Comparison of ENCODE assay signal across 28 cellular contexts in genomic region chr3:75687323-75687722, GRCh38. TPM values are rescaled to one million over a fixed set of nuclear protein-coding genes. Genes with fewer than 3 reads are reported as not detected.
DNase-seq lines count a peak whose midpoint lies in the region; ATAC-seq, FAIRE-seq and TF ChIP-seq lines count a peak whose summit lies in the region.
"Had no signal": no experiment of that assay in that cellular context is flagged by ENCODE, and none has a peak within 500 bp of the region (broad histone marks: within the 10 kb centered on the region; RNA-seq: fewer than 3 reads in every experiment).

No MANE protein-coding gene starts in this region.

- no peak overlapping the region for H4K5ac ChIP-seq in H1 (ENCODE audit: insufficient read length, low read depth, low read length)

- DNase-seq in ELF-1 (ENCODE audit: low read depth, low spot score) (peak; percentile 14), SK-MEL-5 (ENCODE audit: low read depth, low spot score) (peak; percentile 18), H1 (ENCODE audit: low read depth in 1 of 2, low spot score in 2 of 2) (peak in 1 of 2 experiments; percentile 62), iPS-NIHi11 (ENCODE audit: low spot score) (peak; percentile 29), NCI-H2107 (lab: John Stamatoyannopoulos, UW) (no peak), NCI-H345 treated with DMSO at 0.1 percent for 48 hours (lab: John Stamatoyannopoulos, UW; ENCODE audit: unreplicated experiment) (no peak), NCI-H2196 (lab: John Stamatoyannopoulos, UW; ENCODE audit: unreplicated experiment) (no peak)
- DNase-seq: ACHN; AML-193; BE2C; CD4-positive, alpha-beta T cell; CD8-positive, alpha-beta memory T cell; DMS 273 treated with DMSO at 0.1 percent for 48 hours; DMS79; EL; GF-D8; GM23248; HCEC 1CT had no signal

- H3K18ac ChIP-seq in H1 (ENCODE audit: extremely low read depth, low read length), result no peak overlapping the region

- H4K20me1 ChIP-seq in H1 (replicated peaks in 1 of 2; ENCODE audit: control insufficient read depth in 1 of 2, insufficient read depth in 2 of 2, low read length in 2 of 2), result no peaks in the 10 kb centered on the region
- H4K20me1 ChIP-seq: BLaER1 treated with 17β-estradiol and CSF1 and Interleukin-3, amounts not matched to agents 10 nM and 100 nM had no signal

- H4K91ac ChIP-seq in H1 (replicated peaks; ENCODE audit: insufficient read length, low read length), result no peak overlapping the region

- no peak overlapping the region for H2AK5ac ChIP-seq in H1 (ENCODE audit: low read depth, low read length)

- no peak overlapping the region for H3K4ac ChIP-seq in H1 (replicated peaks; ENCODE audit: insufficient read length, low read depth, low read length)

- in situ Hi-C loops in SK-MEL-5 (cut with HindIII; ENCODE audit: low pct_unique_long_range_greater_than_20kb, low sequenced_read_pairs), result no loop called here

- POLR2A ChIA-PET in H1 (lab: Charles Lee; ENCODE audit: partially characterized antibody), result no interaction called here

- WGBS in H1 (ENCODE audit: extremely low coverage in 1 of 2, insufficient coverage in 1 of 2, insufficient read length in 1 of 2, insufficient replicate concordance in 2 of 2, low coverage in 1 of 2, low lambda C conversion rate in 2 of 2, missing lambda C conversion rate in 1 of 2), 2 experiments, result 88% methylated on average over 9 of the region's 9 CpGs; no CpG with 5 or more reads in 1 of the 2 experiments

- no peak overlapping the region for H3K4me3 ChIP-seq in H1 (ENCODE audit: extremely low read depth in 1 of 4, insufficient read depth in 2 of 4, low read depth in 3 of 4, low read length in 4 of 4)
- H3K4me3 ChIP-seq: A549; BLaER1 treated with 17β-estradiol and CSF1 and Interleukin-3, amounts not matched to agents 10 nM and 100 nM; GM23248 had no signal

- no peak overlapping the region for H3K23ac ChIP-seq in H1 (ENCODE audit: insufficient read length)

- no peaks in the 10 kb centered on the region for H3K4me1 ChIP-seq in H1 (replicated peaks in 1 of 4; ENCODE audit: control insufficient read depth in 3 of 4, insufficient read depth in 4 of 4, low read length in 3 of 4)
- H3K4me1 ChIP-seq: A549, BE2C had no signal

- no peaks in the 10 kb centered on the region for H3K36me3 ChIP-seq in H1 (ENCODE audit: control insufficient read depth in 2 of 4, insufficient read depth in 4 of 4, low read length in 3 of 4)
- H3K36me3 ChIP-seq: BE2C had no signal

- H3K4me2 ChIP-seq in H1 (ENCODE audit: insufficient read depth in 1 of 2, low read depth in 2 of 2, low read length in 2 of 2), result no peak overlapping the region
- H3K4me2 ChIP-seq: A549 had no signal

- H2BK120ac ChIP-seq in H1 (replicated peaks; ENCODE audit: low read depth, low read length), result no peak overlapping the region

- no peak overlapping the region for H3K27ac ChIP-seq in H1 (ENCODE audit: low read depth, low read length)
- H3K27ac ChIP-seq: 22Rv1; A549; BLaER1 treated with 17β-estradiol and CSF1 and Interleukin-3, amounts not matched to agents 10 nM and 100 nM; GM23248 had no signal

- TF ChIP-seq EP300 in H1 (IDR thresholded peaks at IDR 0.05; ENCODE audit: borderline replicate concordance in 1 of 2, low read depth in 2 of 2, low read length in 2 of 2), result no peak

- CTCF ChIA-PET in H1 (lab: Charles Lee; ENCODE audit: partially characterized antibody), result interaction anchor here (0.9 to 2.1 kb wide), 7 partner anchors 10 to 119 kb away, joined by 3 to 11 read pairs (median 4); no protein-coding TSS in a partner anchor

- H3K14ac ChIP-seq in H1 (ENCODE audit: insufficient read length), result no peak overlapping the region

- no peak overlapping the region for H2BK5ac ChIP-seq in H1 (ENCODE audit: low read depth, low read length)

- no peak overlapping the region for H2BK15ac ChIP-seq in H1 (ENCODE audit: low read length)

- no peak overlapping the region for H2BK12ac ChIP-seq in H1 (ENCODE audit: low read depth, low read length)

- H2AFZ ChIP-seq in H1 (ENCODE audit: low read length), result no peak overlapping the region
- H2AFZ ChIP-seq: GM23248 had no signal

- peaks cover 2% of the 10 kb centered on the region; the same call in 1 of the 2 replicates for H3K23me2 ChIP-seq in H1 (ENCODE audit: low read depth, low read length)

- no peak overlapping the region for H3K9ac ChIP-seq in H1 (replicated peaks in 1 of 4; ENCODE audit: extremely low read depth in 1 of 4, low read depth in 3 of 4, low read length in 3 of 4)
- H3K9ac ChIP-seq: BLaER1 treated with 17β-estradiol and CSF1 and Interleukin-3, amounts not matched to agents 10 nM and 100 nM; GM23248 had no signal

- peaks cover 2% of the 10 kb centered on the region in 2 experiments; a peak in 1 of 4 replicates for H3K9me3 ChIP-seq in H1 (ENCODE audit: insufficient read depth in 2 of 2, low read depth in 1 of 2, low read length in 1 of 2)
- H3K9me3 ChIP-seq: BE2C had no signal

- no peak overlapping the region for H4K8ac ChIP-seq in H1 (ENCODE audit: extremely low read depth, insufficient read depth, low read length)

- no peak for ATAC-seq in GM18511 (IDR thresholded peaks at IDR 0.05; ENCODE audit: unreplicated experiment)
- ATAC-seq: A549 had no signal

- FAIRE-seq in H1 (lab: Jason Lieb, UNC), result no peak
- FAIRE-seq: A549, D721Med, GM12891, GM19239, H54 had no signal

- H3K27me3 ChIP-seq in H1 (replicated peaks in 1 of 4; ENCODE audit: control insufficient read depth in 3 of 4, extremely low read depth in 1 of 4, insufficient read depth in 3 of 4, low read length in 3 of 4), result no peaks in the 10 kb centered on the region
- H3K27me3 ChIP-seq: BE2C; BLaER1 treated with 17β-estradiol and CSF1 and Interleukin-3, amounts not matched to agents 10 nM and 100 nM had no signal

- H2BK20ac ChIP-seq in H1 (ENCODE audit: low read length), result no peak overlapping the region

- peak; percentile 44 to 58; a peak in 3 of 4 replicates for TF ChIP-seq RAD21 in H1 (IDR thresholded peaks at IDR 0.05 in 1 of 2, conservative IDR thresholded peaks at IDR 0.05 in 1 of 2; ENCODE audit: low read depth in 2 of 2, low read length in 2 of 2)

- no peaks in the 10 kb centered on the region for H3K79me1 ChIP-seq in H1 (ENCODE audit: low read depth, low read length)

- TF ChIP-seq CTCF in H1 (IDR thresholded peaks at IDR 0.05; ENCODE audit: control extremely low read depth in 1 of 3, insufficient read depth in 1 of 3, low read depth in 1 of 3, low read length in 3 of 3), result peak; percentile 50 to 67 (median 57)

- no peak for TF ChIP-seq POLR2A in H1 (IDR thresholded peaks at IDR 0.05; ENCODE audit: control extremely low read depth in 1 of 2, low read depth in 2 of 2, low read length in 2 of 2)

- H3K56ac ChIP-seq in H1 (replicated peaks; ENCODE audit: insufficient read length, low read depth, low read length), result no peak overlapping the region

- no peaks in the 10 kb centered on the region for H3K79me2 ChIP-seq in H1 (ENCODE audit: control insufficient read depth in 1 of 2, insufficient read depth in 2 of 2, low read length in 2 of 2)

TF ChIP-seq in H1, 55 proteins besides CTCF, POLR2A, EP300 and RAD21:
- TF ChIP-seq BRCA1 (IDR thresholded peaks at IDR 0.05; ENCODE audit: low read depth, low read length), result no peak
- TF ChIP-seq CTBP2 (IDR thresholded peaks at IDR 0.05; ENCODE audit: borderline replicate concordance, insufficient read depth, insufficient read length, low read length), result no peak
- TF ChIP-seq SUZ12 (IDR thresholded peaks at IDR 0.05; ENCODE audit: low read length), result no peak
- TF ChIP-seq FOSL1 (IDR thresholded peaks at IDR 0.05; ENCODE audit: insufficient read depth, low read depth, low read length), result no peak
- TF ChIP-seq E2F6 (IDR thresholded peaks at IDR 0.05), result no peak
- TF ChIP-seq ASH2L (IDR thresholded peaks at IDR 0.05; ENCODE audit: low read length), result no peak
- TF ChIP-seq SIX5 (IDR thresholded peaks at IDR 0.05; ENCODE audit: low read depth, low read length), result no peak
- no peak for TF ChIP-seq YY1 (IDR thresholded peaks at IDR 0.05; ENCODE audit: low read depth, low read length)
- TF ChIP-seq POLR2AphosphoS5 (IDR thresholded peaks at IDR 0.05; ENCODE audit: low read depth, low read length), result no peak
- TF ChIP-seq BACH1 (IDR thresholded peaks at IDR 0.05; ENCODE audit: low read length), result no peak
- no peak for TF ChIP-seq CEBPB (IDR thresholded peaks at IDR 0.05; ENCODE audit: low read depth, low read length)
- TF ChIP-seq PHF8 (conservative IDR thresholded peaks at IDR 0.05; ENCODE audit: low read depth, low read length), result no peak
- no peak for TF ChIP-seq TCF12 (IDR thresholded peaks at IDR 0.05; ENCODE audit: low read depth, low read length)

RNA-seq across cellular contexts. Expression of gene FRG2C, which starts 23.2 kb away (rescaled TPM):
- total RNA-seq in SK-MEL-5 (2014; rRNA removed; shearing (Covaris generic)), result 0.05 TPM in 1 of 2 replicates, not detected in the other
- 0.06 and 0.37 TPM in 2 replicates for polyA plus RNA-seq in SK-MEL-5 (2015; cell fraction: cytosol; rRNA removed)
- 0.53 TPM in 1 of 2 replicates, not detected in the other for polyA plus RNA-seq in SK-MEL-5 (2015; cell fraction: nucleus; rRNA removed)
- not detected in 2 replicates for total RNA-seq in H1 (2021; fragmentation: NEBNext Ultra II Directional; extraction: Animal tissue kit (Norgen Biotek cat#: 25700))
- polyA plus RNA-seq in H1 (2011; rRNA removed), result 0.05 TPM in 1 of 2 replicates, not detected in the other
- 0.04 TPM for polyA plus RNA-seq in H1 (2011; cell fraction: cytosol; rRNA removed)
- not detected for polyA plus RNA-seq in H1 (2011; cell fraction: nucleus; rRNA removed)
- 0.08 TPM in 2 of 4 replicates, not detected in the others for polyA plus RNA-seq in H1 (2012, experiment 1 of 2)
- polyA plus RNA-seq in H1 (2012, experiment 2 of 2), result not detected
- 0.10 TPM for polyA plus RNA-seq in H1 (2013, experiment 1 of 2)
- polyA plus RNA-seq in H1 (2013, experiment 2 of 2), result 0.09 TPM
- not detected in 2 replicates for polyA minus RNA-seq in H1 (2011; rRNA and poly(A)+ RNA removed)
- polyA minus RNA-seq in H1 (2011; cell fraction: cytosol; rRNA and poly(A)+ RNA removed), result not detected
- polyA minus RNA-seq in H1 (2011; cell fraction: nucleus; rRNA and poly(A)+ RNA removed), result 0.40 TPM
- total RNA-seq: CD4-positive, alpha-beta T cell; CD8-positive, alpha-beta memory T cell; G401; GM23248 had no signal
- polyA plus RNA-seq: CD14-positive monocyte; CD8-positive, alpha-beta memory T cell; GM23248 had no signal

Comparison
In these comparisons a context has a peak if more than half of its experiments do, and no peak if none do; other contexts are left out.
1. DNase-seq: peak in ELF-1 (single experiment), SK-MEL-5 (single experiment) and iPS-NIHi11 (single experiment); none in NCI-H2107 (single experiment), NCI-H345 treated with DMSO at 0.1 percent for 48 hours (single experiment) and NCI-H2196 (single experiment).